In genomic region chr1:185435696-185436379, GRCh38 we compare ENCODE assay signal across 21 cellular contexts.
"Had no signal": no experiment of that assay in that cellular context is flagged by ENCODE, and none has a peak within 500 bp of the region (broad histone marks: within the 10 kb centered on the region; RNA-seq: fewer than 3 reads in every experiment).

No MANE protein-coding gene starts in this region.

- H3K36me3 ChIP-seq: brain microvascular endothelial cell, esophagus squamous epithelium, right atrium auricular region, stomach, thyroid gland, upper lobe of right lung had no signal

- H3K4me1 ChIP-seq: parathyroid adenoma, thyroid gland had no signal

- ATAC-seq: left ventricle myocardium superior; stimulated activated naive B cell treated with anti-CD40 and anti-IgM and Interleukin-4, amounts not matched to agents 10 μg/mL and 1 μg/mL and 100 μg/mL, for 72 hours; upper lobe of right lung had no signal

- H3K27ac ChIP-seq: brain microvascular endothelial cell, esophagus squamous epithelium, parathyroid adenoma, right atrium auricular region, stomach, thyroid gland, upper lobe of right lung, VCaP had no signal

- H2AFZ ChIP-seq: parathyroid adenoma had no signal

- H3K9ac ChIP-seq: parathyroid adenoma had no signal

- H3K4me3 ChIP-seq: esophagus squamous epithelium, right atrium auricular region, stomach, thyroid gland, upper lobe of right lung had no signal

- H3K9me3 ChIP-seq: esophagus squamous epithelium, right atrium auricular region, stomach, thyroid gland, upper lobe of right lung had no signal

- H3K79me2 ChIP-seq: parathyroid adenoma had no signal

- DNase-seq: activated CD4-positive, alpha-beta T cell treated with anti-CD3 and anti-CD28 coated beads for 48 hours; activated CD4-positive, alpha-beta T cell treated with anti-CD3 and anti-CD28 coated beads, Interleukin-2, amount 50 U/mL, for 48 hours; activated CD8-positive, alpha-beta memory T cell treated with anti-CD3 and anti-CD28 coated beads for 24 hours; activated effector memory CD4-positive, alpha-beta T cell treated with anti-CD3 and anti-CD28 coated beads, Interleukin-2, amount 50 U/mL, for 16 hours; activated naive CD4-positive, alpha-beta T cell treated with anti-CD3 and anti-CD28 coated beads, Interleukin-2, amount 10 ng/mL, durations not matched to agents 7 days and 5 days; activated naive CD8-positive, alpha-beta T cell treated with anti-CD3 and anti-CD28 coated beads, Interleukin-2, amount 10 ng/mL, durations not matched to agents 7 days and 5 days; brain microvascular endothelial cell; esophagus squamous epithelium; foreskin melanocyte; left ventricle myocardium superior; nucleus accumbens; stimulated activated CD4-positive, alpha-beta T cell treated with anti-CD3 and anti-CD28 coated beads, Interleukin-15, amount 100 ng/mL, for 24 hours; stimulated activated CD4-positive, alpha-beta T cell treated with anti-CD3 and anti-CD28 coated beads, Interleukin-2, amount 100 ng/mL, for 24 hours; stimulated activated naive B cell treated with anti-CD40 and anti-IgM and Interleukin-4, amounts not matched to agents 10 μg/mL and 1 μg/mL and 100 μg/mL, for 72 hours; stomach; T-helper 9 cell; thyroid gland; upper lobe of right lung had no signal

- H3K27me3 ChIP-seq: brain microvascular endothelial cell, esophagus squamous epithelium, right atrium auricular region, stomach, thyroid gland, upper lobe of right lung had no signal
